In genomic region chr1:20850021-20850420, GRCh38 we compare ENCODE assay signal across 17 cellular contexts.
"Had no signal": no experiment of that assay in that cellular context is flagged by ENCODE, and none has a peak within 500 bp of the region (broad histone marks: within the 10 kb centered on the region; RNA-seq: fewer than 3 reads in every experiment).

No MANE protein-coding gene starts in this region.

- H3K27ac ChIP-seq: esophagus squamous epithelium, foreskin keratinocyte, testis, tibial nerve had no signal

- H3K27me3 ChIP-seq: esophagus squamous epithelium, foreskin keratinocyte, neutrophil, testis, tibial nerve had no signal

- DNase-seq: effector memory CD8-positive, alpha-beta T cell; esophagus squamous epithelium; foreskin keratinocyte; head of caudate nucleus; hippocampal formation; left colon; mammary epithelial cell; naive B cell; stimulated activated CD4-positive, alpha-beta T cell treated with anti-CD3 and anti-CD28 coated beads, Interleukin-2, amount 100 ng/mL, for 24 hours; stimulated activated CD4-positive, alpha-beta T cell treated with anti-CD3 and anti-CD28 coated beads, Interleukin-4, amount 100 ng/mL, for 4 hours; stimulated activated naive B cell treated with anti-CD40 and anti-IgM and Interleukin-4, amounts not matched to agents 10 μg/mL and 1 μg/mL and 100 μg/mL, for 72 hours; stimulated activated naive CD8-positive, alpha-beta T cell treated with anti-CD3 and anti-CD28 coated beads, Interleukin-15, amount 100 ng/mL, for 72 hours had no signal

- H3K27me3 Mint-ChIP-seq: dendritic cell treated with granulocyte-macrophage colony-stimulating factor and Interleukin-4, amounts not matched to agents 40 ng/mL and 50 ng/mL, for 4 days; effector memory CD8-positive, alpha-beta T cell; naive B cell; stimulated activated naive B cell treated with anti-CD40 and anti-IgM and Interleukin-4, amounts not matched to agents 10 μg/mL and 1 μg/mL and 100 μg/mL, for 72 hours; stimulated activated naive CD8-positive, alpha-beta T cell treated with anti-CD3 and anti-CD28 coated beads, Interleukin-15, amount 100 ng/mL, for 72 hours had no signal

- H3K4me3 ChIP-seq: esophagus squamous epithelium, testis, tibial nerve had no signal

- ATAC-seq: effector memory CD8-positive, alpha-beta T cell; foreskin keratinocyte; left colon; sciatic nerve; stimulated activated naive B cell treated with anti-CD40 and anti-IgM and Interleukin-4, amounts not matched to agents 10 μg/mL and 1 μg/mL and 100 μg/mL, for 72 hours; stimulated activated naive CD8-positive, alpha-beta T cell treated with anti-CD3 and anti-CD28 coated beads, Interleukin-15, amount 100 ng/mL, for 72 hours had no signal

- H3K4me1 ChIP-seq: foreskin keratinocyte, testis, tibial nerve had no signal

- H3K9me3 ChIP-seq: esophagus squamous epithelium, neutrophil, testis, tibial nerve had no signal

- H3K9me3 Mint-ChIP-seq: dendritic cell treated with granulocyte-macrophage colony-stimulating factor and Interleukin-4, amounts not matched to agents 40 ng/mL and 50 ng/mL, for 4 days; effector memory CD8-positive, alpha-beta T cell; naive B cell; stimulated activated naive B cell treated with anti-CD40 and anti-IgM and Interleukin-4, amounts not matched to agents 10 μg/mL and 1 μg/mL and 100 μg/mL, for 72 hours; stimulated activated naive CD8-positive, alpha-beta T cell treated with anti-CD3 and anti-CD28 coated beads, Interleukin-15, amount 100 ng/mL, for 72 hours had no signal

- H3K4me1 Mint-ChIP-seq: naive B cell; stimulated activated naive B cell treated with anti-CD40 and anti-IgM and Interleukin-4, amounts not matched to agents 10 μg/mL and 1 μg/mL and 100 μg/mL, for 72 hours; stimulated activated naive CD8-positive, alpha-beta T cell treated with anti-CD3 and anti-CD28 coated beads, Interleukin-15, amount 100 ng/mL, for 72 hours had no signal

- H3K27ac Mint-ChIP-seq: dendritic cell treated with granulocyte-macrophage colony-stimulating factor and Interleukin-4, amounts not matched to agents 40 ng/mL and 50 ng/mL, for 4 days; naive B cell; stimulated activated naive B cell treated with anti-CD40 and anti-IgM and Interleukin-4, amounts not matched to agents 10 μg/mL and 1 μg/mL and 100 μg/mL, for 72 hours; stimulated activated naive CD8-positive, alpha-beta T cell treated with anti-CD3 and anti-CD28 coated beads, Interleukin-15, amount 100 ng/mL, for 72 hours had no signal

- H3K4me3 Mint-ChIP-seq: dendritic cell treated with granulocyte-macrophage colony-stimulating factor and Interleukin-4, amounts not matched to agents 40 ng/mL and 50 ng/mL, for 4 days; effector memory CD8-positive, alpha-beta T cell; naive B cell; stimulated activated naive B cell treated with anti-CD40 and anti-IgM and Interleukin-4, amounts not matched to agents 10 μg/mL and 1 μg/mL and 100 μg/mL, for 72 hours; stimulated activated naive CD8-positive, alpha-beta T cell treated with anti-CD3 and anti-CD28 coated beads, Interleukin-15, amount 100 ng/mL, for 72 hours had no signal
